ENCODE assay signal across 20 cellular contexts in genomic region chr17:27153005-27153404, GRCh38.
DNase-seq lines count a peak whose midpoint lies in the region; ATAC-seq and TF ChIP-seq lines count a peak whose summit lies in the region.
"Had no signal": no experiment of that assay in that cellular context is flagged by ENCODE, and none has a peak within 500 bp of the region (broad histone marks: within the 10 kb centered on the region; RNA-seq: fewer than 3 reads in every experiment).

No MANE protein-coding gene starts in this region.

- H3K27ac Mint-ChIP-seq in osteocyte (ENCODE audit: unreplicated experiment), result no peak overlapping the region
- H3K27ac Mint-ChIP-seq: activated CD4-positive, alpha-beta memory T cell treated with anti-CD3 and anti-CD28 coated beads for 36 hours; HFFc6; IgD-negative memory B cell; T-helper 17 cell; WTC11 had no signal

- H3K4me1 ChIP-seq in esophagus muscularis mucosa, result no peaks in the 10 kb centered on the region
- H3K4me1 ChIP-seq: A549 had no signal

- no peaks in the 10 kb centered on the region for H3K9me3 ChIP-seq in MG63
- no peaks in the 10 kb centered on the region for H3K9me3 ChIP-seq in esophagus muscularis mucosa
- H3K9me3 ChIP-seq: A549 had no signal

- no peak for TF ChIP-seq EP300 in esophagus muscularis mucosa (IDR thresholded peaks at IDR 0.05)

- intact Hi-C loops in esophagus muscularis mucosa (cut with DNase I), result no loop called here

- peak; percentile 23 for DNase-seq in AG20443 (ENCODE audit: low spot score)
- DNase-seq in MG63, result peak; percentile 26
- DNase-seq in esophagus muscularis mucosa (ENCODE audit: extremely low spot score), result peak; percentile 87
- DNase-seq in occipital lobe (lab: John Stamatoyannopoulos, UW), result peak; percentile 50
- no peak for DNase-seq in NCI-H2171 treated with DMSO at 0.1 percent for 48 hours (lab: John Stamatoyannopoulos, UW)
- no peak for DNase-seq in NCI-H128 (lab: John Stamatoyannopoulos, UW; ENCODE audit: unreplicated experiment)
- no peak for DNase-seq in osteocyte (ENCODE audit: extremely low spot score, unreplicated experiment)
- DNase-seq: activated CD4-positive, alpha-beta memory T cell treated with anti-CD3 and anti-CD28 coated beads for 36 hours; activated gamma-delta T cell treated with Interleukin-2 at 50 U/mL for 16 hours; C1 segment of cervical spinal cord; effector CD4-positive, alpha-beta T cell; glutamatergic neuron; HFFc6; NCI-H1694 treated with DMSO at 0.1 percent for 48 hours; NCI-H2227 treated with DMSO at 0.1 percent for 48 hours; T-helper 17 cell had no signal

- no peaks in the 10 kb centered on the region for H3K4me1 Mint-ChIP-seq in osteocyte (ENCODE audit: unreplicated experiment)
- H3K4me1 Mint-ChIP-seq: IgD-negative memory B cell, T-helper 17 cell, WTC11 had no signal

- TF ChIP-seq CTCF in esophagus muscularis mucosa (IDR thresholded peaks at IDR 0.05), result no peak
- no peak for TF ChIP-seq CTCF in osteocyte (IDR thresholded peaks at IDR 0.05)

- 83% methylated on average over 4 of the region's 4 CpGs for WGBS in esophagus muscularis mucosa

- H3K4me3 ChIP-seq in MG63 (no peak overlapping the region), esophagus muscularis mucosa (no peak overlapping the region)
- H3K4me3 ChIP-seq: A549 had no signal

- H3K36me3 Mint-ChIP-seq in osteocyte (ENCODE audit: unreplicated experiment), result no peaks in the 10 kb centered on the region
- H3K36me3 Mint-ChIP-seq: activated CD4-positive, alpha-beta memory T cell treated with anti-CD3 and anti-CD28 coated beads for 36 hours; IgD-negative memory B cell had no signal

- H3K27me3 Mint-ChIP-seq in osteocyte (ENCODE audit: unreplicated experiment), result no peaks in the 10 kb centered on the region
- H3K27me3 Mint-ChIP-seq: activated CD4-positive, alpha-beta memory T cell treated with anti-CD3 and anti-CD28 coated beads for 36 hours; IgD-negative memory B cell; T-helper 17 cell had no signal

- H3K36me3 ChIP-seq in MG63, result no peaks in the 10 kb centered on the region
- H3K36me3 ChIP-seq in esophagus muscularis mucosa, result no peaks in the 10 kb centered on the region

- H3K4me3 Mint-ChIP-seq in osteocyte (ENCODE audit: unreplicated experiment), result no peak overlapping the region
- H3K4me3 Mint-ChIP-seq: activated CD4-positive, alpha-beta memory T cell treated with anti-CD3 and anti-CD28 coated beads for 36 hours; HFFc6; IgD-negative memory B cell; T-helper 17 cell; WTC11 had no signal

- no peak for ATAC-seq in GM21723 (IDR thresholded peaks at IDR 0.05; ENCODE audit: unreplicated experiment)
- ATAC-seq: A549, T-helper 17 cell, WTC11 had no signal

- no peaks in the 10 kb centered on the region for H3K27me3 ChIP-seq in MG63
- H3K27me3 ChIP-seq in esophagus muscularis mucosa, result no peaks in the 10 kb centered on the region

- TF ChIP-seq POLR2A in esophagus muscularis mucosa (IDR thresholded peaks at IDR 0.05; ENCODE audit: low read depth), result no peak

- no peak overlapping the region for H3K27ac ChIP-seq in esophagus muscularis mucosa (replicated peaks in 1 of 4)
- H3K27ac ChIP-seq: A549 had no signal

- H3K9me3 Mint-ChIP-seq in osteocyte (ENCODE audit: unreplicated experiment), result no peaks in the 10 kb centered on the region
- H3K9me3 Mint-ChIP-seq: HFFc6, IgD-negative memory B cell had no signal

Comparison
In these comparisons a context has a peak if more than half of its experiments do, and no peak if none do; other contexts are left out.
1. DNase-seq: peak in AG20443 (single experiment), MG63 (single experiment), esophagus muscularis mucosa (single experiment) and occipital lobe (single experiment); none in NCI-H2171 treated with DMSO at 0.1 percent for 48 hours (single experiment), NCI-H128 (single experiment) and osteocyte (single experiment).